Comparison of ENCODE assay signal across 1 cellular context in the genomic region with DNA sequence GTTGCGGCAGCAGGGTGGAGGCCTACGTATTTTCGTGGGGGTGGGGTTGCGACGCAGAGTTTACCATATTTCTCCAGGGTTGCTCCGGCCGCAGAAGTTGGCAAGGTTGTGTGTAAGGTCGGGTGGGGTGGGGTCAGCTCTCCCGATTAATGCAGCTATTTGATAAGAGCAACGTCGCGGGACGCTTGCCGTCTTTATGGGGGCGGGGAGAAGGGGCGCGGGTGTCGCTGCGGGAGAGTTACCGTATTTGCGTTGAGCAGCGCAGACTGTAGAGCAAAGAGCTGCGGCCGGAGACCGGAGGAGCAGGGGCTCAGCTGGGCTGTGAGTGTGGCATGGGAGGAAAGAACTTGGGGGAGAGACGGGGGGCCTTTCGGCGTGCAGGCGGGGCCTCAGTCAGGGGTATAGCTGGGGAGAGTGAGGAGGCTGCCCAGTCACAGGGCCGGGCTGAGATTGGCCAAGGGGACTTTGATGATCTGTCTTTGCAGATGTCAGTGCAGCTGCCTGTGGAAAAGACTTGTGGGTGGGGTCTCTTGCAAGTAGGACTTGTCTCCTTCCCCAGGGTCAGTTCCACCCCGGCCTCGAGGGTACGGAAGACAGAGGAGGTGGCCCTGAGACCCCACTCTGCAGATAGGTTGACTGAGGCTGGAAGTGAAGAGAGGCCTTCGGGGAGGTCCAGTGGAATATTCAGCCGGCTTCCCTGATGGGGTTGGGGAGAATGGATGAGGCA.
A peak's percentile ranks its signal among the peaks of the same experiment; 100 is the strongest.
TF ChIP-seq lines count a peak whose summit lies in the region.

No MANE protein-coding gene starts in this region.

TF ChIP-seq in HEK293, 187 proteins besides CTCF, POLR2A, EP300 and RAD21 (continued from another document):
- TF ChIP-seq ZNF707 (tag by site-specific recombination; IDR thresholded peaks at IDR 0.05) (no peak), HIC1 (tag by site-specific recombination; IDR thresholded peaks at IDR 0.05) (no peak), ZIC2 (tag by site-specific recombination; IDR thresholded peaks at IDR 0.05) (0 out of 2 replicates have a peak, but pooled peaks have one; percentile 3), KLF7 (tag by site-specific recombination; IDR thresholded peaks at IDR 0.05; ENCODE audit: borderline replicate concordance) (0 out of 2 replicates have a peak, but pooled peaks have one; percentile 0), ZNF354C (tag by site-specific recombination; IDR thresholded peaks at IDR 0.05; ENCODE audit: borderline replicate concordance, low read depth) (no peak), ZNF274 (IDR thresholded peaks at IDR 0.05; ENCODE audit: low read length) (no peak), ZNF274 (tag by site-specific recombination; IDR thresholded peaks at IDR 0.05; ENCODE audit: borderline replicate concordance) (no peak), ZNF311 (tag by site-specific recombination; IDR thresholded peaks at IDR 0.05; ENCODE audit: borderline replicate concordance) (no peak), SALL2 (tag by site-specific recombination; IDR thresholded peaks at IDR 0.05; ENCODE audit: borderline replicate concordance) (no peak), ZBTB20 (tag by site-specific recombination; IDR thresholded peaks at IDR 0.05) (no peak), ZNF404 (tag by site-specific recombination; IDR thresholded peaks at IDR 0.05) (no peak), ZNF473 (tag by site-specific recombination; IDR thresholded peaks at IDR 0.05) (no peak)
- TF ChIP-seq, protein P1, sequence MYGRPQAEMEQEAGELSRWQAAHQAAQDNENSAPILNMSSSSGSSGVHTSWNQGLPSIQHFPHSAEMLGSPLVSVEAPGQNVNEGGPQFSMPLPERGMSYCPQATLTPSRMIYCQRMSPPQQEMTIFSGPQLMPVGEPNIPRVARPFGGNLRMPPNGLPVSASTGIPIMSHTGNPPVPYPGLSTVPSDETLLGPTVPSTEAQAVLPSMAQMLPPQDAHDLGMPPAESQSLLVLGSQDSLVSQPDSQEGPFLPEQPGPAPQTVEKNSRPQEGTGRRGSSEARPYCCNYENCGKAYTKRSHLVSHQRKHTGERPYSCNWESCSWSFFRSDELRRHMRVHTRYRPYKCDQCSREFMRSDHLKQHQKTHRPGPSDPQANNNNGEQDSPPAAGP (tag by site-specific recombination; IDR thresholded peaks at IDR 0.05), result 0 out of 2 replicates have a peak, but pooled peaks have one; percentile 4
